Comparison of ENCODE assay signal across 8 cellular contexts in the genomic region with DNA sequence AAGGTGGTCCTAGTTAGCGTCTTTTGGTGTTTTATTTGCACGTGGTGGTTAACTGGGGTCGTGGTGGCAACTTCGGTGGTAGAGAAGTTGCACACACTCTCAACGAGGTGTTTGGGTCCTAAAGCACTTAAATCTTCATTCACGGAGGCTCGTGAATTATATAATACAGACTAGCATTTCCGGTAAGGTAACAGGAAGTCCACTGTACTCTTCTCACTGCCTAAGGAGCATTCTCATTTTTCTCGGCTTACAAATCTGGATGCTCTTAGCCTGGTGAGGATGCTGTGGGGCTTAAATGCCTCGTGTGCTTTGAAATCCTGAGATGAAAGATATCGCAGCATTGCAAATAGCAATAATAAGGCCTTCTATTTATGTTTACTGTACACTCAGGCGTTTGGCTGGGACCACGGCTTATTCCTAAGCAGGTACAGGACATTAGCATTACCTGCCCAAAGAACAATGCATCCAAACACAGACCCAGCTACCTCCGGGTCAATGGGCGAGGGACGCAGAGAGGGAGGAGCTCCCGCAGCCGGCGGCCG. TPM values are rescaled to one million over a fixed set of nuclear protein-coding genes. Genes with fewer than 3 reads are reported as not detected.
DNase-seq lines count a peak whose midpoint lies in the region; ATAC-seq and TF ChIP-seq lines count a peak whose summit lies in the region.

No MANE protein-coding gene starts in this region.

- peak overlapping the region; percentile 95 to 98 for H3K27ac Mint-ChIP-seq in natural killer cell

- intact Hi-C loops in natural killer cell (cut with micrococcal nuclease), result loop anchor here (2.0 kb wide), 1 partner anchor 142 kb away; the partner anchor contains the start of gene C16orf87

- peaks cover 65% of the 10 kb centered on the region for H3K79me2 ChIP-seq in SK-N-SH (ENCODE audit: insufficient read depth)

- peaks cover 10 to 13% of the 10 kb centered on the region in 2 experiments; a peak in 3 of 4 replicates for H3K4me1 ChIP-seq in SK-N-SH (ENCODE audit: control insufficient read depth in 1 of 2, insufficient read depth in 2 of 2, low read depth in 1 of 2, low read length in 1 of 2)

- TF ChIP-seq CTCF in SK-N-SH (IDR thresholded peaks at IDR 0.05) (no peak), epithelial cell of esophagus (IDR thresholded peaks at IDR 0.05; ENCODE audit: insufficient read depth, low read depth, low read length, missing control alignments) (no peak), natural killer cell (IDR thresholded peaks at IDR 0.05) (no peak)

- H2AFZ ChIP-seq in SK-N-SH (ENCODE audit: low read depth), result peak overlapping the region; percentile 85

- peak overlapping the region; percentile 91 for H3K4me2 ChIP-seq in SK-N-SH

- H3K4me3 ChIP-seq in SK-N-SH (ENCODE audit: low read depth in 2 of 2, low read length in 1 of 2), result peak overlapping the region; percentile 91 to 95
- peak overlapping the region; percentile 78 for H3K4me3 ChIP-seq in epithelial cell of esophagus (ENCODE audit: low read length)

- no peaks in the 10 kb centered on the region for H3K27me3 ChIP-seq in SK-N-SH (ENCODE audit: insufficient read depth)

- H3K9me3 Mint-ChIP-seq in natural killer cell, result no peaks in the 10 kb centered on the region

- H3K9me2 ChIP-seq in SK-N-SH, result no peaks in the 10 kb centered on the region

- peaks cover 28 to 34% of the 10 kb centered on the region in 2 donors for H3K4me1 Mint-ChIP-seq in natural killer cell

- H3K9me3 ChIP-seq in SK-N-SH, result no peaks in the 10 kb centered on the region

- H4K20me1 ChIP-seq in SK-N-SH (ENCODE audit: insufficient read depth), result peaks cover 32% of the 10 kb centered on the region

- peaks cover 7% of the 10 kb centered on the region for H3K36me3 Mint-ChIP-seq in natural killer cell

- H3F3A ChIP-seq in SK-N-SH (replicated peaks; ENCODE audit: insufficient read depth), result peaks cover 11% of the 10 kb centered on the region

- ATAC-seq in natural killer cell, result peak in 2 of 3 donors; percentile 7 to 30

- DNase-seq in SIG-M5 treated with dmso at 0.1 percent for 504 hours (lab: John Stamatoyannopoulos, UW; ENCODE audit: unreplicated experiment) (peak; percentile 41), SIG-M5 (lab: John Stamatoyannopoulos, UW) (no peak), HT1080 (ENCODE audit: low read depth) (peak; percentile 6), SK-N-SH (peak; percentile 55), epithelial cell of esophagus (ENCODE audit: low read depth) (peak; percentile 39), natural killer cell (no peak)
- DNase-seq in stimulated activated CD4-positive, alpha-beta T cell treated with anti-CD3 and anti-CD28 coated beads, Interleukin-1b, Interleukin-23, amount 100 ng/mL, for 48 hours, result no peak
- DNase-seq in activated CD4-positive, alpha-beta T cell treated with anti-CD3 and anti-CD28 coated beads for 48 hours, result no peak

- peak overlapping the region; percentile 86 to 98 for H3K27ac ChIP-seq in SK-N-SH (ENCODE audit: low read depth in 2 of 2, low read length in 1 of 2)

- POLR2A ChIA-PET in SK-N-SH (lab: Yijun Ruan, JAX), result interaction anchor here (0.5 to 1.7 kb wide), 4 partner anchors 66 to 366 kb away, joined by 3 to 4 read pairs (median 4); partner anchors contain the start of genes C16orf87 and NETO2

- TF ChIP-seq RAD21 in SK-N-SH (IDR thresholded peaks at IDR 0.05; ENCODE audit: low read length), result no peak

- no peaks in the 10 kb centered on the region for H3K27me3 Mint-ChIP-seq in natural killer cell (ENCODE audit: low read depth in 2 of 2)

- TF ChIP-seq EP300 in SK-N-SH (IDR thresholded peaks at IDR 0.05; ENCODE audit: borderline replicate concordance in 1 of 2, low read depth in 1 of 2, low read length in 1 of 2), result no peak

- WGBS in SK-N-SH (ENCODE audit: low lambda C conversion rate), result 3% methylated on average over 19 of the region's 20 CpGs

- peak overlapping the region; percentile 94 for H3K4me3 Mint-ChIP-seq in natural killer cell

- peaks cover 29 to 35% of the 10 kb centered on the region in 2 experiments for H3K36me3 ChIP-seq in SK-N-SH (replicated peaks in 1 of 2; ENCODE audit: control insufficient read depth in 1 of 2, insufficient read depth in 2 of 2, low read length in 1 of 2)

- CTCF ChIA-PET in SK-N-SH (lab: Yijun Ruan, JAX), result interaction anchor here (1.1 to 3.8 kb wide), 7 partner anchors 24 to 1192 kb away, joined by 3 to 16 read pairs (median 6); partner anchors contain the start of genes GPT2 and NETO2

- peak overlapping the region; percentile 90 for H3K9ac ChIP-seq in SK-N-SH

TF ChIP-seq in SK-N-SH, 30 proteins besides CTCF, POLR2A, EP300 and RAD21:
- TF ChIP-seq RXRA (IDR thresholded peaks at IDR 0.05; ENCODE audit: borderline replicate concordance, low read depth) (no peak), GABPA (IDR thresholded peaks at IDR 0.05; ENCODE audit: low read depth) (peak; percentile 65)

RNA-seq across cellular contexts. Expression of gene DNAJA2, which starts 1.0 kb away (rescaled TPM):
- total RNA-seq in HT1080 (2014; rRNA removed; shearing (Covaris generic)), result 71.1 and 71.3 TPM in 2 replicates
- 49.5 and 58.3 TPM in 2 replicates for polyA plus RNA-seq in HT1080 (2015; cell fraction: cytosol; rRNA removed)
- 61.8 and 66.6 TPM in 2 replicates for polyA plus RNA-seq in HT1080 (2015; cell fraction: nucleus; rRNA removed)
- 9.7 and 12.8 TPM in 2 replicates for polyA plus RNA-seq in SK-N-SH (2012; rRNA removed)
- 18.3 and 24.4 TPM in 2 replicates for polyA plus RNA-seq in SK-N-SH (2012; cell fraction: cytosol; rRNA removed)
- 6.3 and 12.2 TPM in 2 replicates for polyA plus RNA-seq in SK-N-SH (2012; cell fraction: nucleus; rRNA removed)
- 10 to 100 TPM; 71.8 to 83.2 (median 74.5) TPM for total RNA-seq in natural killer cell

Comparison
In these comparisons a context has a peak if more than half of its experiments do, and no peak if none do; other contexts are left out.
1. DNase-seq: peak in SIG-M5 treated with dmso at 0.1 percent for 504 hours (single experiment), HT1080 (single experiment), SK-N-SH (single experiment) and epithelial cell of esophagus (single experiment); none in SIG-M5 (single experiment), natural killer cell (single experiment), stimulated activated CD4-positive, alpha-beta T cell treated with anti-CD3 and anti-CD28 coated beads, Interleukin-1b, Interleukin-23, amount 100 ng/mL, for 48 hours (single experiment) and activated CD4-positive, alpha-beta T cell treated with anti-CD3 and anti-CD28 coated beads for 48 hours (single experiment).